35 cellular contexts compared by ENCODE assay signal in genomic region chr20:54398814-54399213, GRCh38.
"Had no signal": no experiment of that assay in that cellular context is flagged by ENCODE, and none has a peak within 500 bp of the region (broad histone marks: within the 10 kb centered on the region; RNA-seq: fewer than 3 reads in every experiment).

No MANE protein-coding gene starts in this region.

- H3K9me3 ChIP-seq: MG63 had no signal

- H3K36me3 ChIP-seq: MG63 had no signal

- DNase-seq: Karpas-422, Kasumi-1, MG63, MM.1S, MV-4-11, NCI-H1048, NCI-H1092, NCI-H1092 treated with DMSO at 0.1 percent for 48 hours, NCI-H1105, NCI-H1105 treated with DMSO at 0.1 percent for 48 hours, NCI-H1417, NCI-H1417 treated with DMSO at 0.1 percent for 48 hours, NCI-H1436, NCI-H1436 treated with DMSO at 0.1 percent for 48 hours, NCI-H146, NCI-H1694, NCI-H1694 treated with DMSO at 0.1 percent for 48 hours, NCI-H187, NCI-H187 treated with DMSO at 0.1 percent for 48 hours, NCI-H1930, NCI-H2029, NCI-H2029 treated with DMSO at 0.1 percent for 48 hours, NCI-H2081, NCI-H2081 treated with DMSO at 0.1 percent for 48 hours, NCI-H2107, NCI-H2171, NCI-H2171 treated with DMSO at 0.1 percent for 48 hours, NCI-H2227 treated with DMSO at 0.1 percent for 48 hours, NCI-H226, NCI-H345, NCI-H446, NCI-H446 treated with DMSO at 0.1 percent for 48 hours, NCI-H510A, NCI-H510A treated with DMSO at 0.1 percent for 48 hours, NCI-H524 had no signal

- H3K4me3 ChIP-seq: MG63 had no signal

- H3K27me3 ChIP-seq: MG63 had no signal
